ENCODE assay signal across 8 cellular contexts in the genomic region with DNA sequence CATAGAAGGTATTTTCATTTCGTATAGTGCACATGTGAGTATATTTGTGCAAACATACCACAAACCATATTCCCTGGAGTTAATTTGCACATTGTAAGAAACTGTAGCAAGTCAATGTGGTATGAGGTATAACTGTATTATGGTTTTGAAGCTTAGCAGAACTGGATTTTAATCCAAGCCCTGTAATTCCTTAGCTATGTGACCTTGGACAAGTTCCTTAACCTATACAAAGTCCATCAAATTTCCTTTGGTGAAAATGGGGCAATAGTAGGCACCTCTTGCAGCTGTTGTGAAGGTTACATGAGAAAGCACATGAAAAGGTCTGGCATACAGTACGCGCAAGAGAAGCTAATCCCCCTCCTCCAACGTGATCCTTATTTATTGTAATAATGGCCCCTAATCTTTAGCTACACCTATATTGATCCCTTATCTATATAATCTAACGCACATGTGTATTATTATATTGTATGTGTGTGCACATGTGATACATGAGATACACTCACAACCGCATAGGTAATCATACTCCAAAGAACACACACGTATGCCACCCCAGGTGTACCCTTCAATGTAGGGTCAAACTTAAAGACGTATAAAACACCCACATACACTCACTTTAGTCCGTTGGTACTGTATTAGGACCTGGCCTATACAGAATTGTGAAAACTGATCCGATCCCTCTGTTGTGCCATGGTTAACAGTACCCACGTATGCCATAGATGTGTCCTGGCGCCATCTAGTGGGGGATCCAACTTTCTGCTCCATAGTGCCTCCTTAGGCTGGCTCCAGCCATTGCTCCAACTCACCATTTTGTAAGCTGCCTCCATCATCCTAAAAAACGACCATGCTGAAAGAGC.
A peak's percentile ranks its signal among the peaks of the same experiment; 100 is the strongest.
DNase-seq lines count a peak whose midpoint lies in the region; ATAC-seq and TF ChIP-seq lines count a peak whose summit lies in the region.

No MANE protein-coding gene starts in this region.

- H3K4me3 Mint-ChIP-seq in activated B cell treated with CpG ODN at 0.5 μM for 24 hours: no peak overlapping the region

- DNase-seq in BJ (ENCODE audit: low read depth) (no peak), GM19240 (ENCODE audit: insufficient read length, low spot score) (peak; percentile 50), NCI-H2227 (lab: John Stamatoyannopoulos, UW; ENCODE audit: unreplicated experiment) (peak; percentile 84), activated B cell treated with CpG ODN at 0.5 μM for 24 hours (peak; percentile 66), caudate nucleus (lab: John Stamatoyannopoulos, UW) (peak in 55 of 61 donors; percentile 0 to 80 (median 23)), left colon (peak; percentile 73 to 90)
- peak; percentile 79 for DNase-seq in stimulated activated CD4-positive, alpha-beta T cell treated with anti-CD3 and anti-CD28 coated beads, Interleukin-4, amount 100 ng/mL, for 24 hours

- POLR2A ChIA-PET in BJ (lab: Charles Lee): no interaction called here
- POLR2A ChIA-PET in activated B cell treated with CpG ODN at 0.5 μM for 24 hours (lab: Charles Lee): interaction anchor here (4.0 kb wide), 1 partner anchor 533 kb away, joined by 22 read pairs; a partner anchor contains a TSS

- no peaks in the 10 kb centered on the region for H3K27me3 Mint-ChIP-seq in activated B cell treated with CpG ODN at 0.5 μM for 24 hours

- no peak overlapping the region for H3K4me3 ChIP-seq in BJ (ENCODE audit: low read depth, low read length)

- CTCF ChIA-PET in BJ (lab: Yijun Ruan, JAX) (interaction anchor here (0.5 to 2.3 kb wide), 38 partner anchors 8 to 1081 kb away, joined by 3 to 25 read pairs (median 4); no protein-coding TSS in a partner anchor), activated B cell treated with CpG ODN at 0.5 μM for 24 hours (lab: Charles Lee) (interaction anchor here (0.5 to 2.4 kb wide), 63 partner anchors 10 to 1551 kb away, joined by 3 to 33 read pairs (median 4); a partner anchor contains a TSS)

- no peaks in the 10 kb centered on the region for H3K36me3 ChIP-seq in BJ (ENCODE audit: control insufficient read depth, insufficient read depth, low read length)

- no peaks in the 10 kb centered on the region for H3K27me3 ChIP-seq in BJ (ENCODE audit: control insufficient read depth, insufficient read depth, low read length)

- no peaks in the 10 kb centered on the region for H3K9me3 Mint-ChIP-seq in activated B cell treated with CpG ODN at 0.5 μM for 24 hours

- peaks cover 7% of the 10 kb centered on the region for H3K4me1 Mint-ChIP-seq in activated B cell treated with CpG ODN at 0.5 μM for 24 hours

- TF ChIP-seq CTCF in BJ (IDR thresholded peaks at IDR 0.05; ENCODE audit: insufficient read depth, low read depth, low read length): peak; percentile 99
- TF ChIP-seq CTCF in activated B cell treated with CpG ODN at 0.5 μM for 24 hours (IDR thresholded peaks at IDR 0.05): peak; percentile 96

- H3K36me3 Mint-ChIP-seq in activated B cell treated with CpG ODN at 0.5 μM for 24 hours (ENCODE audit: low read depth): no peaks in the 10 kb centered on the region

- no peak overlapping the region for H3K27ac ChIP-seq in caudate nucleus (ENCODE audit: low read depth, low read length)

- H3K27ac Mint-ChIP-seq in activated B cell treated with CpG ODN at 0.5 μM for 24 hours: no peak overlapping the region

- intact Hi-C loops in activated B cell treated with CpG ODN at 0.5 μM for 24 hours (cut with micrococcal nuclease) (loop anchor here (1.0 to 5.0 kb wide), 12 partner anchors 172 to 1591 kb away; no protein-coding TSS in a partner anchor), left colon (cut with DNase I, micrococcal nuclease) (loop anchor here in 1 of 2 donors (5.0 kb wide), 1 partner anchor 535 kb away; no protein-coding TSS in a partner anchor)

- ATAC-seq in HG03280 (IDR thresholded peaks at IDR 0.05; ENCODE audit: unreplicated experiment): peak; percentile 99
- ATAC-seq in activated B cell treated with CpG ODN at 0.5 μM for 24 hours (ENCODE audit: low read depth): peak; percentile 100
- peak; percentile 99 for ATAC-seq in left colon
